12 cellular contexts compared by ENCODE assay signal in genomic region chr2:144215701-144216675, GRCh38.
DNase-seq lines count a peak whose midpoint lies in the region; ATAC-seq and TF ChIP-seq lines count a peak whose summit lies in the region.
"Had no signal": no experiment of that assay in that cellular context is flagged by ENCODE, and none has a peak within 500 bp of the region (broad histone marks: within the 10 kb centered on the region; RNA-seq: fewer than 3 reads in every experiment).

No MANE protein-coding gene starts in this region.

- H3K4me3 ChIP-seq in GM06990 (replicated peaks; ENCODE audit: low read depth, low read length), result no peak overlapping the region

- H3K9me3 Mint-ChIP-seq in activated T-helper 1 cell treated with anti-CD3 and anti-CD28 coated beads, Interleukin-12 subunit alpha, Interleukin-12 subunit beta, Interleukin-2, Interleukin-4 antibody, amounts not matched to agents 30 ng/mL and 10 ng/mL and 1 ng/mL, durations not matched to agents 14 hours and 24 hours and 36 hours, result no peaks in the 10 kb centered on the region

- no peaks in the 10 kb centered on the region for H3K36me3 Mint-ChIP-seq in activated T-helper 1 cell treated with anti-CD3 and anti-CD28 coated beads, Interleukin-12 subunit alpha, Interleukin-12 subunit beta, Interleukin-2, Interleukin-4 antibody, amounts not matched to agents 30 ng/mL and 10 ng/mL and 1 ng/mL, durations not matched to agents 14 hours and 24 hours and 36 hours (ENCODE audit: low read depth)

- intact Hi-C loops in activated T-helper 1 cell treated with anti-CD3 and anti-CD28 coated beads, Interleukin-12 subunit alpha, Interleukin-12 subunit beta, Interleukin-2, Interleukin-4 antibody, amounts not matched to agents 30 ng/mL and 10 ng/mL and 1 ng/mL, durations not matched to agents 14 hours and 24 hours and 36 hours (cut with micrococcal nuclease), result loop anchor here (2.0 kb wide), 1 partner anchor 15 kb away; no protein-coding TSS in a partner anchor

- peak; percentile 28 for DNase-seq in GM06990 (ENCODE audit: extremely low read depth, insufficient read length)
- no peak for DNase-seq in activated T-helper 1 cell treated with anti-CD3 and anti-CD28 coated beads, Interleukin-12 subunit alpha, Interleukin-12 subunit beta, Interleukin-2, Interleukin-4 antibody, amounts not matched to agents 30 ng/mL and 10 ng/mL and 1 ng/mL, durations not matched to agents 14 hours and 24 hours and 36 hours (ENCODE audit: low spot score)
- no peak for DNase-seq in NCI-H2107 treated with DMSO at 0.1 percent for 48 hours (lab: John Stamatoyannopoulos, UW; ENCODE audit: unreplicated experiment)
- DNase-seq in hypothalamus (lab: John Stamatoyannopoulos, UW), result no peak
- no peak for DNase-seq in T-helper 9 cell
- DNase-seq: activated CD4-positive, alpha-beta T cell treated with anti-CD3 and anti-CD28 coated beads, Interleukin-2, amount 50 U/mL, for 4 hours; NCI-H774; right cardiac atrium; stimulated activated naive CD4-positive, alpha-beta T cell had no signal

- no peaks in the 10 kb centered on the region for H3K36me3 ChIP-seq in GM06990 (ENCODE audit: control insufficient read depth, insufficient read depth, low read length)

- H3K27me3 Mint-ChIP-seq in activated T-helper 1 cell treated with anti-CD3 and anti-CD28 coated beads, Interleukin-12 subunit alpha, Interleukin-12 subunit beta, Interleukin-2, Interleukin-4 antibody, amounts not matched to agents 30 ng/mL and 10 ng/mL and 1 ng/mL, durations not matched to agents 14 hours and 24 hours and 36 hours (ENCODE audit: insufficient read depth), result no peaks in the 10 kb centered on the region

- no peak for TF ChIP-seq CTCF in GM06990 (IDR thresholded peaks at IDR 0.05; ENCODE audit: insufficient read depth, low read length, poor library complexity, severe bottlenecking)

- ATAC-seq in GM19468 (IDR thresholded peaks at IDR 0.05; ENCODE audit: extremely low read depth, unreplicated experiment), result peak; percentile 58
- ATAC-seq in HG03103 (IDR thresholded peaks at IDR 0.05; ENCODE audit: low read depth, unreplicated experiment), result peak; percentile 62
- no peak for ATAC-seq in HG03439 (IDR thresholded peaks at IDR 0.05; ENCODE audit: unreplicated experiment)
- ATAC-seq: right cardiac atrium had no signal

- H3K4me3 Mint-ChIP-seq in activated T-helper 1 cell treated with anti-CD3 and anti-CD28 coated beads, Interleukin-12 subunit alpha, Interleukin-12 subunit beta, Interleukin-2, Interleukin-4 antibody, amounts not matched to agents 30 ng/mL and 10 ng/mL and 1 ng/mL, durations not matched to agents 14 hours and 24 hours and 36 hours, result peak overlapping the region; percentile 25

- peaks cover 34% of the 10 kb centered on the region for H3K4me1 Mint-ChIP-seq in activated T-helper 1 cell treated with anti-CD3 and anti-CD28 coated beads, Interleukin-12 subunit alpha, Interleukin-12 subunit beta, Interleukin-2, Interleukin-4 antibody, amounts not matched to agents 30 ng/mL and 10 ng/mL and 1 ng/mL, durations not matched to agents 14 hours and 24 hours and 36 hours (ENCODE audit: low read depth)

- peak overlapping the region; percentile 82 for H3K27ac Mint-ChIP-seq in activated T-helper 1 cell treated with anti-CD3 and anti-CD28 coated beads, Interleukin-12 subunit alpha, Interleukin-12 subunit beta, Interleukin-2, Interleukin-4 antibody, amounts not matched to agents 30 ng/mL and 10 ng/mL and 1 ng/mL, durations not matched to agents 14 hours and 24 hours and 36 hours

- H3K27me3 ChIP-seq in GM06990 (replicated peaks; ENCODE audit: control insufficient read depth, insufficient read depth, low read length), result no peaks in the 10 kb centered on the region
